Comparison of ENCODE assay signal across 17 cellular contexts in genomic region chr6:39800388-39801032, GRCh38. TPM values are rescaled to one million over a fixed set of nuclear protein-coding genes. Genes with fewer than 3 reads are reported as not detected.
DNase-seq lines count a peak whose midpoint lies in the region; ATAC-seq and TF ChIP-seq lines count a peak whose summit lies in the region.
"Had no signal": no experiment of that assay in that cellular context is flagged by ENCODE, and none has a peak within 500 bp of the region (broad histone marks: within the 10 kb centered on the region; RNA-seq: fewer than 3 reads in every experiment).

No MANE protein-coding gene starts in this region.

- no peaks in the 10 kb centered on the region for H3K9me3 Mint-ChIP-seq in endodermal cell
- H3K9me3 Mint-ChIP-seq: CD4-positive, alpha-beta memory T cell; H9 had no signal

- H3K27ac ChIP-seq in caudate nucleus (ENCODE audit: low read depth, low read length), result peak overlapping the region; percentile 14
- H3K27ac ChIP-seq in layer of hippocampus (ENCODE audit: low read depth, low read length), result peak overlapping the region; percentile 30
- H3K27ac ChIP-seq in endodermal cell (ENCODE audit: low read depth, low read length), result no peak overlapping the region
- H3K27ac ChIP-seq: 22Rv1, A549, C4-2B had no signal

- peak; percentile 9 for ATAC-seq in sciatic nerve
- ATAC-seq in HG03571 (IDR thresholded peaks at IDR 0.05; ENCODE audit: unreplicated experiment), result no peak
- ATAC-seq: A549 had no signal

- 88 to 96% methylated on average over 3 to 8 of the region's 8 CpGs for WGBS in endodermal cell (ENCODE audit: insufficient coverage in 1 of 2, insufficient read length in 1 of 2), 2 experiments

- intact Hi-C loops in sciatic nerve (cut with DNase I), result no loop called here

- H3K9ac ChIP-seq in endodermal cell (ENCODE audit: extremely low read depth, low read length, poor library complexity, severe bottlenecking), result no peak overlapping the region

- no peaks in the 10 kb centered on the region for H3K36me3 Mint-ChIP-seq in endodermal cell (ENCODE audit: low read depth)
- H3K36me3 Mint-ChIP-seq: CD4-positive, alpha-beta memory T cell had no signal

- H3K4me3 ChIP-seq in endodermal cell (ENCODE audit: low read length), result no peak overlapping the region
- H3K4me3 ChIP-seq: A549 had no signal

- peaks cover 2% of the 10 kb centered on the region for H3K27me3 Mint-ChIP-seq in endodermal cell (ENCODE audit: insufficient read depth)

- H3K27me3 ChIP-seq in layer of hippocampus (ENCODE audit: control insufficient read depth, insufficient read depth, low read length) (no peaks in the 10 kb centered on the region), endodermal cell (ENCODE audit: control insufficient read depth, insufficient read depth, low read length, poor library complexity, severe bottlenecking) (peaks cover 5% of the 10 kb centered on the region)

- no peak for DNase-seq in caudate nucleus (lab: John Stamatoyannopoulos, UW)
- peak; percentile 36 for DNase-seq in ecto neural progenitor cell (ENCODE audit: low spot score)
- DNase-seq in sciatic nerve (ENCODE audit: low spot score), result no peak
- DNase-seq in endodermal cell, result no peak
- no peak for DNase-seq in GM19238 (ENCODE audit: insufficient read length, low spot score)
- DNase-seq in globus pallidus (ENCODE audit: low spot score), result no peak
- DNase-seq: AML-193; CD4-positive, alpha-beta memory T cell; DMS79; GDM1; H9 had no signal

- no peaks in the 10 kb centered on the region for H3K4me1 Mint-ChIP-seq in endodermal cell
- H3K4me1 Mint-ChIP-seq: CD4-positive, alpha-beta memory T cell had no signal

- no peak for TF ChIP-seq CTCF in endodermal cell (conservative IDR thresholded peaks at IDR 0.05)

- no peaks in the 10 kb centered on the region for H3K4me1 ChIP-seq in endodermal cell (ENCODE audit: control insufficient read depth, insufficient read depth, low read length)
- H3K4me1 ChIP-seq: A549 had no signal

- H3K27ac Mint-ChIP-seq in endodermal cell, result no peak overlapping the region
- H3K27ac Mint-ChIP-seq: CD4-positive, alpha-beta memory T cell had no signal

- H3K9me3 ChIP-seq in endodermal cell (ENCODE audit: control insufficient read depth, low read length), result no peaks in the 10 kb centered on the region
- H3K9me3 ChIP-seq: A549 had no signal

- H3K36me3 ChIP-seq in endodermal cell (ENCODE audit: control insufficient read depth, insufficient read depth, low read length), result no peaks in the 10 kb centered on the region

- no peak overlapping the region for H3K4me3 Mint-ChIP-seq in endodermal cell
- H3K4me3 Mint-ChIP-seq: CD4-positive, alpha-beta memory T cell; H9 had no signal

RNA-seq across cellular contexts. Expression of gene DAAM2, which starts 8.3 kb away (rescaled TPM):
- 61.9 TPM for total RNA-seq in sciatic nerve
- 1 to 10 TPM in 1 of 2 donors, under 1 TPM in 1; 0.33 to 1.2 TPM for total RNA-seq in endodermal cell
- polyA plus RNA-seq in endodermal cell (2013, experiment 1 of 2), result 5.7 TPM
- 6.7 TPM for polyA plus RNA-seq in endodermal cell (2013, experiment 2 of 2)
- total RNA-seq: CD4-positive, alpha-beta memory T cell; HT-29 had no signal
- polyA plus RNA-seq: A549; CD4-positive, alpha-beta memory T cell had no signal

Comparison
In these comparisons a context has a peak if more than half of its experiments do, and no peak if none do; other contexts are left out.
1. RNA of gene DAAM2, which starts 8.3 kb away (total RNA-seq): 61.9 TPM in sciatic nerve (single experiment); 0.33 to 1.2 TPM in endodermal cell; every median in the first group is over 10 times any median in the second.